Comparison of ENCODE assay signal across 8 cellular contexts in genomic region chr18:45910405-45911023, GRCh38. TPM values are rescaled to one million over a fixed set of nuclear protein-coding genes. Genes with fewer than 3 reads are reported as not detected.
DNase-seq lines count a peak whose midpoint lies in the region; ATAC-seq and TF ChIP-seq lines count a peak whose summit lies in the region.

No MANE protein-coding gene starts in this region.

- peak; percentile 87 for TF ChIP-seq CTCF in AG09319 (IDR thresholded peaks at IDR 0.05; ENCODE audit: low read depth, low read length)

- H3K9me3 Mint-ChIP-seq in T-cell, result no peaks in the 10 kb centered on the region
- H3K9me3 Mint-ChIP-seq in activated naive CD8-positive, alpha-beta T cell treated with anti-CD3 and anti-CD28 coated beads, Interleukin-2, amount 50 U/mL, for 24 hours, result no peaks in the 10 kb centered on the region

- H3K4me3 Mint-ChIP-seq in T-cell, result no peak overlapping the region
- no peak overlapping the region for H3K4me3 Mint-ChIP-seq in activated naive CD8-positive, alpha-beta T cell treated with anti-CD3 and anti-CD28 coated beads, Interleukin-2, amount 50 U/mL, for 24 hours

- H3K27ac Mint-ChIP-seq in T-cell, result no peak overlapping the region
- H3K27ac Mint-ChIP-seq in activated naive CD8-positive, alpha-beta T cell treated with anti-CD3 and anti-CD28 coated beads, Interleukin-2, amount 50 U/mL, for 24 hours, result no peak overlapping the region

- H3K36me3 Mint-ChIP-seq in T-cell, result peaks cover 72% of the 10 kb centered on the region
- H3K36me3 Mint-ChIP-seq in activated naive CD8-positive, alpha-beta T cell treated with anti-CD3 and anti-CD28 coated beads, Interleukin-2, amount 50 U/mL, for 24 hours (ENCODE audit: low read depth), result peaks cover 35% of the 10 kb centered on the region

- no peaks in the 10 kb centered on the region for H3K27me3 Mint-ChIP-seq in T-cell
- no peaks in the 10 kb centered on the region for H3K27me3 Mint-ChIP-seq in activated naive CD8-positive, alpha-beta T cell treated with anti-CD3 and anti-CD28 coated beads, Interleukin-2, amount 50 U/mL, for 24 hours

- ATAC-seq in GM18909 (IDR thresholded peaks at IDR 0.05; ENCODE audit: poor library complexity, unreplicated experiment) (peak; percentile 85), T-cell (replicated peaks in 1 of 4) (peak; percentile 58 to 82 (median 77))
- ATAC-seq in activated naive CD8-positive, alpha-beta T cell treated with anti-CD3 and anti-CD28 coated beads, Interleukin-2, amount 50 U/mL, for 24 hours, result peak; percentile 80

- no peak overlapping the region for H3K4me3 ChIP-seq in Jurkat, Clone E6-1 (ENCODE audit: low read length)

- intact Hi-C loops in posterior vena cava (cut with DNase I), result no loop called here

- DNase-seq in AG09319 (ENCODE audit: extremely low read depth, low read depth) (no peak), T-cell (peak; percentile 22 to 65 (median 54)), iPS-NIHi11 (ENCODE audit: low spot score) (peak; percentile 81), posterior vena cava (ENCODE audit: low spot score) (no peak)
- peak; percentile 31 for DNase-seq in Jurkat, Clone E6-1 (ENCODE audit: low read depth, low spot score)
- DNase-seq in activated naive CD8-positive, alpha-beta T cell treated with anti-CD3 and anti-CD28 coated beads, Interleukin-2, amount 50 U/mL, for 24 hours, result peak; percentile 64
- DNase-seq in stimulated activated CD4-positive, alpha-beta T cell treated with anti-CD3 and anti-CD28 coated beads, Interleukin-1b, Interleukin-23, amount 100 ng/mL, for 4 hours (ENCODE audit: low read depth in 2 of 2), result peak; percentile 48 to 57

- H3K4me1 Mint-ChIP-seq in T-cell, result peaks cover 0 to 2% (median 0%) of the 10 kb centered on the region in 3 donors
- H3K4me1 Mint-ChIP-seq in activated naive CD8-positive, alpha-beta T cell treated with anti-CD3 and anti-CD28 coated beads, Interleukin-2, amount 50 U/mL, for 24 hours, result no peaks in the 10 kb centered on the region

- CTCF ChIA-PET in T-cell (lab: Charles Lee), result interaction anchor here (0.5 to 1.8 kb wide), 11 partner anchors 20 to 289 kb away, joined by 3 to 11 read pairs (median 4); no protein-coding TSS in a partner anchor

- POLR2A ChIA-PET in T-cell (lab: Charles Lee), result no interaction called here

RNA-seq across cellular contexts. Expression of gene EPG5, which starts 56.6 kb away (rescaled TPM):
- 9.6 TPM for polyA plus RNA-seq in Jurkat, Clone E6-1 (2012; ENCODE audit: insufficient read depth, insufficient read length)
- total RNA-seq in T-cell (10 to 100 TPM; 39.2 to 54.4 (median 42.6) TPM), posterior vena cava (10 to 100 TPM; 20.1 to 20.2 TPM)

Comparison
In these comparisons a context has a peak if more than half of its experiments do, and no peak if none do; other contexts are left out.
1. DNase-seq: peak in Jurkat, Clone E6-1 (single experiment), T-cell (34 of 34), activated naive CD8-positive, alpha-beta T cell treated with anti-CD3 and anti-CD28 coated beads, Interleukin-2, amount 50 U/mL, for 24 hours (single experiment), iPS-NIHi11 (single experiment) and stimulated activated CD4-positive, alpha-beta T cell treated with anti-CD3 and anti-CD28 coated beads, Interleukin-1b, Interleukin-23, amount 100 ng/mL, for 4 hours (2 of 2); none in AG09319 (single experiment) and posterior vena cava (single experiment).
2. Peak in every context shown above with its lines, with median percentiles within 50 percentile points of each other: ATAC-seq.